In genomic region chr4:8441499-8442091, GRCh38 we compare ENCODE assay signal across 8 cellular contexts. TPM values are rescaled to one million over a fixed set of nuclear protein-coding genes. Genes with fewer than 3 reads are reported as not detected.
DNase-seq lines count a peak whose midpoint lies in the region; ATAC-seq and TF ChIP-seq lines count a peak whose summit lies in the region.

No MANE protein-coding gene starts in this region.

- peaks cover 45% of the 10 kb centered on the region for H3K4me1 ChIP-seq in mucosa of stomach (ENCODE audit: control insufficient read depth, insufficient read depth, low read length)

- H3K4me3 ChIP-seq in AG04450 (ENCODE audit: low read depth, low read length) (peak overlapping the region; percentile 70), cardiac fibroblast (replicated peaks in 1 of 2; ENCODE audit: low read depth in 2 of 2, low read length in 2 of 2) (peak overlapping the region; percentile 73 to 99), mucosa of stomach (ENCODE audit: low read length) (peak overlapping the region; percentile 86)

- peak overlapping the region; percentile 85 to 99 (median 90) for H3K4me3 Mint-ChIP-seq in IgD-negative memory B cell

- no peak for ATAC-seq in left colon

- H3K27me3 Mint-ChIP-seq in IgD-negative memory B cell = peaks cover 4% of the 10 kb centered on the region

- H3K27me3 ChIP-seq in AG04450 (ENCODE audit: control insufficient read depth, insufficient read depth, low read length) (no peaks in the 10 kb centered on the region), mucosa of stomach (ENCODE audit: control insufficient read depth, insufficient read depth, low read length) (no peaks in the 10 kb centered on the region)

- no peak overlapping the region for H3K27ac ChIP-seq in AG04450 (ENCODE audit: low read depth, low read length)

- peaks cover 34 to 48% (median 41%) of the 10 kb centered on the region in 3 donors for H3K4me1 Mint-ChIP-seq in IgD-negative memory B cell

- intact Hi-C loops in left colon (cut with DNase I, micrococcal nuclease) = no loop called here

- DNase-seq in AG04450 (ENCODE audit: low read depth, low spot score) (no peak), cardiac fibroblast (ENCODE audit: low read depth in 2 of 2) (no peak), left colon (no peak), NCI-H2171 (lab: John Stamatoyannopoulos, UW) (no peak), NCI-H2196 (lab: John Stamatoyannopoulos, UW; ENCODE audit: unreplicated experiment) (no peak), OCI-M2 (lab: John Stamatoyannopoulos, UW; ENCODE audit: unreplicated experiment) (no peak)

- no peaks in the 10 kb centered on the region for H3K36me3 ChIP-seq in mucosa of stomach (ENCODE audit: control insufficient read depth, insufficient read depth, low read length)

- TF ChIP-seq CTCF in AG04450 (IDR thresholded peaks at IDR 0.05; ENCODE audit: low read depth, low read length) = no peak
- TF ChIP-seq CTCF in cardiac fibroblast (IDR thresholded peaks at IDR 0.05; ENCODE audit: low read depth, low read length) = no peak

- H3K9me3 ChIP-seq in AG04450 (ENCODE audit: control insufficient read depth, insufficient read depth, low read length) (no peaks in the 10 kb centered on the region; the same call in 1 of the 2 replicates), mucosa of stomach (ENCODE audit: control insufficient read depth, low read length) (no peaks in the 10 kb centered on the region)

- H3K9ac ChIP-seq in mucosa of stomach (ENCODE audit: low read length) = peak overlapping the region; percentile 92

- H3K27ac Mint-ChIP-seq in IgD-negative memory B cell = peak overlapping the region; percentile 62 to 87 (median 82)

- POLR2A ChIA-PET in AG04450 (lab: Yijun Ruan, JAX) = no interaction called here

- peaks cover 3% of the 10 kb centered on the region for H3K36me3 Mint-ChIP-seq in IgD-negative memory B cell

- peaks cover 0 to 7% (median 0%) of the 10 kb centered on the region in 3 donors for H3K9me3 Mint-ChIP-seq in IgD-negative memory B cell

- CTCF ChIA-PET in AG04450 (lab: Charles Lee) = interaction anchor here (0.8 kb wide), 1 partner anchor 199 kb away, joined by 3 read pairs; no protein-coding TSS in a partner anchor

RNA-seq across cellular contexts. Expression of gene TRMT44, which starts 1.0 kb away (rescaled TPM):
- polyA plus RNA-seq in AG04450 (2011; rRNA removed) = 6.9 and 7.0 TPM in 2 replicates
- polyA minus RNA-seq in AG04450 (2011; rRNA and poly(A)+ RNA removed) = 10.3 and 10.5 TPM in 2 replicates
- polyA plus RNA-seq in IgD-negative memory B cell = 18.0 TPM
- total RNA-seq in left colon = 10 to 100 TPM; 14.3 to 16.4 TPM

RNA-seq across cellular contexts. Expression of gene ACOX3, which starts 1.1 kb away (rescaled TPM):
- 7.9 and 10.2 TPM in 2 replicates for polyA plus RNA-seq in AG04450 (2011; rRNA removed)
- 10.0 and 12.5 TPM in 2 replicates for polyA minus RNA-seq in AG04450 (2011; rRNA and poly(A)+ RNA removed)
- polyA plus RNA-seq in IgD-negative memory B cell = 13.1 TPM
- total RNA-seq in left colon = 10 to 100 TPM; 25.9 to 29.7 TPM
